In the genomic region with DNA sequence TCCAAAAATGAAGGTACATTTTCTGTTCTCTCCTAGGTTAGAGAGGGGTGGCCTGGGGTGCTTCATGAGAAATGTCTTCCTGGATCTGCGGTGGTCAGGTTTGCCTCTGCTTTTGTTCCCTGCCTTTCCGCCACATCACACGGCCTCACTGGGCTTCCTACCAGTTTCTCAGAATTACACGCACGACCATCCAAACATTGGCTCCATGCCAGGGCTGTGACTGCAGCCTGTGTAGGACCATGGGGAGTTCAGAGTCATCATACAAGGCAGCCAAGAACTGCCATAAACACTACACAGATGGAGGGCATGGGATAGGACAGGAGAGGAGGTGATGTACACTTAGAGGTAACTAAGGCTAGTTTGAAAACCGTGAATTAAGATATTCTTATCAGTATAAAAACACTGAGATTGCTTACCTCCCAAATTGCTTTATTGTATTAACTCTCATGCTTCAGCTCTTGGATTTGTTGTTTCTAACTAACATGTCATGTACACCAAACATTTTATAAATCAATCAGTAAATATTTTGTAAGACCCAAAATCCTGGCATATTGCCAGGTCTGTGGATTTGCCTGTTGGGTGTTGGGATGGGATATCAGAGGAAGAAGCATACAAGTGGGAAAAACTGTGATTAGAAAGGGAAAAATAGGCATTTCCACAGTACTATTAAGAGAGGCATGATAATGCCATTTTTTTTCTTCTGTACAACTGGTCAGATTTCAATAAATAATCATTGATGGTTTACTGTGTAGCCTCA, we compare ENCODE assay signal across 10 cellular contexts. TPM values are rescaled to one million over a fixed set of nuclear protein-coding genes. Genes with fewer than 3 reads are reported as not detected.
DNase-seq lines count a peak whose midpoint lies in the region; ATAC-seq, FAIRE-seq and TF ChIP-seq lines count a peak whose summit lies in the region.
"Had no signal": no experiment of that assay in that cellular context is flagged by ENCODE, and none has a peak within 500 bp of the region (broad histone marks: within the 10 kb centered on the region; RNA-seq: fewer than 3 reads in every experiment).

No MANE protein-coding gene starts in this region.

- H2AK5ac ChIP-seq in IMR-90 (ENCODE audit: low read depth, low read length), result peak overlapping the region; percentile 35; the same call in 1 of the 2 replicates

- H3K9me3 Mint-ChIP-seq in activated naive CD8-positive, alpha-beta T cell treated with anti-CD3 and anti-CD28 coated beads, Interleukin-2, amount 10 ng/mL, durations not matched to agents 7 days and 5 days, result no peaks in the 10 kb centered on the region
- no peaks in the 10 kb centered on the region for H3K9me3 Mint-ChIP-seq in neural progenitor cell
- H3K9me3 Mint-ChIP-seq: dendritic cell treated with granulocyte-macrophage colony-stimulating factor and Interleukin-4, amounts not matched to agents 40 ng/mL and 50 ng/mL, for 4 days had no signal

- CTCF ChIA-PET in AG04450 (lab: Charles Lee), result interaction anchor here (1.0 to 3.4 kb wide), 3 partner anchors 8 to 13 kb away, joined by 3 to 12 read pairs (median 4); no protein-coding TSS in a partner anchor
- CTCF ChIA-PET in IMR-90 (lab: Yijun Ruan, JAX), result interaction anchor here (0.8 kb wide), 1 partner anchor 12 kb away, joined by 3 read pairs; no protein-coding TSS in a partner anchor

- no peak overlapping the region for H3K18ac ChIP-seq in IMR-90 (ENCODE audit: low read depth, low read length)

- H3K4me1 ChIP-seq in IMR-90 (ENCODE audit: control insufficient read depth, insufficient read depth, low read length) (no peaks in the 10 kb centered on the region), neural progenitor cell (no peaks in the 10 kb centered on the region)
- H3K4me1 ChIP-seq: parathyroid adenoma had no signal

- DNase-seq in AG04450 (ENCODE audit: low read depth, low spot score), result peak; percentile 77
- DNase-seq in IMR-90, result peak; percentile 96
- DNase-seq in activated naive CD8-positive, alpha-beta T cell treated with anti-CD3 and anti-CD28 coated beads, Interleukin-2, amount 10 ng/mL, durations not matched to agents 7 days and 5 days, result peak; percentile 62
- peak; percentile 25 for DNase-seq in kidney tubule cell (ENCODE audit: low spot score)
- DNase-seq in activated gamma-delta T cell (lab: John Stamatoyannopoulos, UW), result no peak
- DNase-seq in neural progenitor cell (ENCODE audit: low spot score), result no peak
- no peak for DNase-seq in GM12892 (ENCODE audit: insufficient read length)

- H3K36me3 ChIP-seq in IMR-90 (ENCODE audit: control insufficient read depth, insufficient read depth, low read length) (no peaks in the 10 kb centered on the region), neural progenitor cell (no peaks in the 10 kb centered on the region)

- no peak overlapping the region for H3K4me3 ChIP-seq in AG04450 (ENCODE audit: low read depth, low read length)
- H3K4me3 ChIP-seq in IMR-90 (ENCODE audit: insufficient read depth, low read depth, low read length), result no peak overlapping the region
- no peak overlapping the region for H3K4me3 ChIP-seq in neural progenitor cell

- intact Hi-C loops in IMR-90 (cut with micrococcal nuclease), result no loop called here

- H4K91ac ChIP-seq in IMR-90 (ENCODE audit: insufficient read depth, low read depth, low read length), result 0 out of 2 replicates have a peak overlapping the region, but pooled peaks have one; percentile 0

- no peak for TF ChIP-seq CTCF in AG04450 (IDR thresholded peaks at IDR 0.05; ENCODE audit: low read depth, low read length)
- TF ChIP-seq CTCF in IMR-90 (conservative IDR thresholded peaks at IDR 0.05; ENCODE audit: low read depth, low read length), result no peak
- no peak for TF ChIP-seq CTCF in neural progenitor cell (IDR thresholded peaks at IDR 0.05)

- H4K5ac ChIP-seq in IMR-90 (ENCODE audit: low read depth, low read length), result no peak overlapping the region

- no peak overlapping the region for H3K14ac ChIP-seq in IMR-90 (replicated peaks; ENCODE audit: low read depth, low read length)

- H3K36me3 Mint-ChIP-seq in activated naive CD8-positive, alpha-beta T cell treated with anti-CD3 and anti-CD28 coated beads, Interleukin-2, amount 10 ng/mL, durations not matched to agents 7 days and 5 days, result peaks cover 18% of the 10 kb centered on the region
- peaks cover 3% of the 10 kb centered on the region for H3K36me3 Mint-ChIP-seq in neural progenitor cell

- no peaks in the 10 kb centered on the region for H3F3A ChIP-seq in neural progenitor cell (ENCODE audit: low read depth)

- H3K9me3 ChIP-seq in AG04450 (ENCODE audit: control insufficient read depth, insufficient read depth, low read length) (no peaks in the 10 kb centered on the region), IMR-90 (ENCODE audit: control insufficient read depth, insufficient read depth, low read length) (no peaks in the 10 kb centered on the region), neural progenitor cell (ENCODE audit: low read depth) (no peaks in the 10 kb centered on the region)

- peaks cover 5% of the 10 kb centered on the region; the same call in 1 of the 2 replicates for H3K9me1 ChIP-seq in IMR-90 (ENCODE audit: insufficient read depth, low read length)

- H3K27ac Mint-ChIP-seq in activated naive CD8-positive, alpha-beta T cell treated with anti-CD3 and anti-CD28 coated beads, Interleukin-2, amount 10 ng/mL, durations not matched to agents 7 days and 5 days, result peak overlapping the region; percentile 55
- no peak overlapping the region for H3K27ac Mint-ChIP-seq in neural progenitor cell
- H3K27ac Mint-ChIP-seq: dendritic cell treated with granulocyte-macrophage colony-stimulating factor and Interleukin-4, amounts not matched to agents 40 ng/mL and 50 ng/mL, for 4 days had no signal

- H4K8ac ChIP-seq in IMR-90 (ENCODE audit: low read depth in 2 of 2, low read length in 2 of 2), result no peak overlapping the region; a peak in 1 of 4 replicates

- H2BK5ac ChIP-seq in IMR-90 (ENCODE audit: low read depth, low read length, poor library complexity, severe bottlenecking), result no peak overlapping the region

- H3K4me3 Mint-ChIP-seq in activated naive CD8-positive, alpha-beta T cell treated with anti-CD3 and anti-CD28 coated beads, Interleukin-2, amount 10 ng/mL, durations not matched to agents 7 days and 5 days, result peak overlapping the region; percentile 60
- no peak overlapping the region for H3K4me3 Mint-ChIP-seq in neural progenitor cell
- H3K4me3 Mint-ChIP-seq: dendritic cell treated with granulocyte-macrophage colony-stimulating factor and Interleukin-4, amounts not matched to agents 40 ng/mL and 50 ng/mL, for 4 days had no signal

- peak; percentile 83 for ATAC-seq in IMR-90 (ENCODE audit: low read depth)
- ATAC-seq in activated naive CD8-positive, alpha-beta T cell treated with anti-CD3 and anti-CD28 coated beads, Interleukin-2, amount 10 ng/mL, durations not matched to agents 7 days and 5 days (ENCODE audit: low read depth), result peak; percentile 80
- no peak for ATAC-seq in GM21723 (IDR thresholded peaks at IDR 0.05; ENCODE audit: unreplicated experiment)

- H3K56ac ChIP-seq in IMR-90 (ENCODE audit: extremely low read depth, insufficient read depth, low read length), result no peak overlapping the region

- H2BK15ac ChIP-seq in IMR-90 (ENCODE audit: low read depth, low read length), result no peak overlapping the region

- H2AK9ac ChIP-seq in IMR-90 (replicated peaks; ENCODE audit: low read depth, low read length, poor library complexity), result peak overlapping the region; percentile 66

- no peak overlapping the region for H3K9ac ChIP-seq in IMR-90 (ENCODE audit: low read depth, low read length)
- no peak overlapping the region for H3K9ac ChIP-seq in neural progenitor cell
- H3K9ac ChIP-seq: parathyroid adenoma had no signal

- H3K4me2 ChIP-seq in IMR-90 (ENCODE audit: low read depth, low read length) (0 out of 2 replicates have a peak overlapping the region, but pooled peaks have one; percentile 0), neural progenitor cell (no peak overlapping the region)

- H3K79me2 ChIP-seq in neural progenitor cell (ENCODE audit: low read depth), result no peaks in the 10 kb centered on the region
- H3K79me2 ChIP-seq: parathyroid adenoma had no signal

- WGBS in IMR-90 (ENCODE audit: extremely low coverage in 2 of 2, insufficient read length in 1 of 2), 2 experiments, result no CpG with 5 or more reads among the region's 6 CpGs

- H3K27me3 ChIP-seq in AG04450 (ENCODE audit: control insufficient read depth, insufficient read depth, low read length), result no peaks in the 10 kb centered on the region
- H3K27me3 ChIP-seq in IMR-90 (ENCODE audit: control insufficient read depth, insufficient read depth, low read length), result no peaks in the 10 kb centered on the region
- no peaks in the 10 kb centered on the region for H3K27me3 ChIP-seq in neural progenitor cell

- FAIRE-seq in GM12892 (lab: Jason Lieb, UNC), result no peak

- TF ChIP-seq RAD21 in IMR-90 (IDR thresholded peaks at IDR 0.05; ENCODE audit: low read length), result no peak

- H3K23ac ChIP-seq in IMR-90 (ENCODE audit: low read depth, low read length), result peak overlapping the region; percentile 29; the same call in 1 of the 2 replicates

- H4K20me1 ChIP-seq in IMR-90 (ENCODE audit: insufficient read depth, low read length), result no peaks in the 10 kb centered on the region
- H4K20me1 ChIP-seq in neural progenitor cell (ENCODE audit: low read depth), result no peaks in the 10 kb centered on the region

- no TSS peak for BruUV-seq in IMR-90 (replicated peaks; lab: Mats Ljungman, UMichigan)

- in situ Hi-C loops in IMR-90 (cut with MboI; ENCODE audit: low sequenced_read_pairs), result no loop called here

- 0 out of 2 replicates have a peak overlapping the region, but pooled peaks have one; percentile 33 for H3K4ac ChIP-seq in IMR-90 (ENCODE audit: low read depth, low read length)

- H2BK20ac ChIP-seq in IMR-90 (ENCODE audit: low read depth, low read length), result no peak overlapping the region

- no peaks in the 10 kb centered on the region for H3K27me3 Mint-ChIP-seq in activated naive CD8-positive, alpha-beta T cell treated with anti-CD3 and anti-CD28 coated beads, Interleukin-2, amount 10 ng/mL, durations not matched to agents 7 days and 5 days
- peaks cover 3% of the 10 kb centered on the region for H3K27me3 Mint-ChIP-seq in neural progenitor cell (ENCODE audit: insufficient read depth, low read depth)
- H3K27me3 Mint-ChIP-seq: dendritic cell treated with granulocyte-macrophage colony-stimulating factor and Interleukin-4, amounts not matched to agents 40 ng/mL and 50 ng/mL, for 4 days had no signal

- H3K4me1 Mint-ChIP-seq in activated naive CD8-positive, alpha-beta T cell treated with anti-CD3 and anti-CD28 coated beads, Interleukin-2, amount 10 ng/mL, durations not matched to agents 7 days and 5 days, result peaks cover 22% of the 10 kb centered on the region
- H3K4me1 Mint-ChIP-seq in neural progenitor cell, result peaks cover 5% of the 10 kb centered on the region

- POLR2A ChIA-PET in AG04450 (lab: Yijun Ruan, JAX), result no interaction called here
- POLR2A ChIA-PET in IMR-90 (lab: Charles Lee; ENCODE audit: unreplicated experiment), result no interaction called here
- POLR2A ChIA-PET in activated naive CD8-positive, alpha-beta T cell treated with anti-CD3 and anti-CD28 coated beads, Interleukin-2, amount 10 ng/mL, durations not matched to agents 7 days and 5 days (lab: Charles Lee), result no interaction called here

- no peaks in the 10 kb centered on the region; a peak in 1 of 4 replicates for H3K79me1 ChIP-seq in IMR-90 (ENCODE audit: low read depth in 1 of 2, low read length in 2 of 2)

- peak overlapping the region; percentile 33 for H2AFZ ChIP-seq in IMR-90 (replicated peaks; ENCODE audit: low read length, poor library complexity)
- H2AFZ ChIP-seq in neural progenitor cell (replicated peaks), result no peak overlapping the region
- H2AFZ ChIP-seq: parathyroid adenoma had no signal

- H3K27ac ChIP-seq in AG04450 (ENCODE audit: low read depth, low read length) (no peak overlapping the region), IMR-90 (ENCODE audit: insufficient read depth, low read length) (no peak overlapping the region), neural progenitor cell (no peak overlapping the region)
- H3K27ac ChIP-seq: parathyroid adenoma had no signal

- TF ChIP-seq POLR2A in IMR-90 (IDR thresholded peaks at IDR 0.05; ENCODE audit: low read depth, low read length), result no peak
- no peak for TF ChIP-seq POLR2A in GM12892 (IDR thresholded peaks at IDR 0.05; ENCODE audit: low read depth, low read length)

- H2BK120ac ChIP-seq in IMR-90 (ENCODE audit: low read depth, low read length), result no peak overlapping the region

- dilution Hi-C loops in IMR-90 (cut with HindIII; ENCODE audit: low sequenced_read_pairs, unreplicated experiment), result no loop called here

RNA-seq across cellular contexts. Expression of gene CDADC1, which starts 45.2 kb away (rescaled TPM):
- 3.2 and 6.4 TPM in 2 replicates for polyA plus RNA-seq in AG04450 (2011; rRNA removed)
- 1.4 and 2.0 TPM in 2 replicates for polyA minus RNA-seq in AG04450 (2011; rRNA and poly(A)+ RNA removed)
- 0.54 and 0.83 TPM in 2 replicates for total RNA-seq in IMR-90 (2012; rRNA removed)
- polyA plus RNA-seq in IMR-90 (2012; rRNA removed), result 2.6 and 2.7 TPM in 2 replicates
- 1.1 and 1.3 TPM in 2 replicates for polyA plus RNA-seq in IMR-90 (2012; cell fraction: cytosol; rRNA removed)
- polyA plus RNA-seq in IMR-90 (2012; cell fraction: nucleus; rRNA removed; ENCODE audit: low replicate concordance), result 0.83 and 3.4 TPM in 2 replicates
- total RNA-seq in activated naive CD8-positive, alpha-beta T cell treated with anti-CD3 and anti-CD28 coated beads, Interleukin-2, amount 10 ng/mL, durations not matched to agents 7 days and 5 days, result 10 to 100 TPM; 14.7 to 17.6 TPM
- total RNA-seq in neural progenitor cell (ENCODE audit: low replicate concordance), result 1.7 and 2.9 TPM in 2 replicates
- polyA plus RNA-seq in GM12892 (2012; ENCODE audit: missing spikeins), result 5.8 TPM

Comparison
In these comparisons a context has a peak if more than half of its experiments do, and no peak if none do; other contexts are left out.
1. DNase-seq: peak in AG04450 (single experiment), IMR-90 (single experiment), activated naive CD8-positive, alpha-beta T cell treated with anti-CD3 and anti-CD28 coated beads, Interleukin-2, amount 10 ng/mL, durations not matched to agents 7 days and 5 days (single experiment) and kidney tubule cell (single experiment); none in activated gamma-delta T cell (single experiment), neural progenitor cell (single experiment) and GM12892 (single experiment).